17 cellular contexts compared by ENCODE assay signal in the genomic region with DNA sequence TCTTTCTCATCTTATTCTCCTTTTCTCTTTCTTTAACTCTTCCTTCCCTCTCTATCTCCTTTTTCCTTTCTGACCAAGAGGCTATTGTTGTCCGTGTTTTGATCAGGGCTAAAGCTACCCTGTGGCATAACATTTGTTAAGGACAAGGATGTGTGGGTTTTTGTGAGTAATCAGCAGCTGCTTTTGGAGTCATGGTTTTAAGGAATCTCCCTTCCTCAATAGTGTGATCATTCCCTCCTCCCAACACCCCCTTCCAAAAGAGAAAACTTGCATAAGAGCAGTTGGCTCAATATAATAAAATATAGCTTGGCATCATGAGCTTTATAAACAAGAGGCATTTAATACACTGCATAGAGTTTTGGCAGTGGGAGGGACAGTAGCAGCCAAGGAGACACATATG.
A peak's percentile ranks its signal among the peaks of the same experiment; 100 is the strongest.
DNase-seq lines count a peak whose midpoint lies in the region; ATAC-seq and TF ChIP-seq lines count a peak whose summit lies in the region.
"Had no signal": no experiment of that assay in that cellular context is flagged by ENCODE, and none has a peak within 500 bp of the region (broad histone marks: within the 10 kb centered on the region; RNA-seq: fewer than 3 reads in every experiment).

No MANE protein-coding gene starts in this region.

- TF ChIP-seq CTCF in SK-N-SH (IDR thresholded peaks at IDR 0.05) (no peak), progenitor cell of endocrine pancreas (IDR thresholded peaks at IDR 0.05; ENCODE audit: unreplicated experiment) (no peak), omental fat pad (IDR thresholded peaks at IDR 0.05) (no peak)

- ATAC-seq in omental fat pad (ENCODE audit: low FRiP score) (no peak), left colon (no peak)
- no peak for ATAC-seq in activated T-cell treated with anti-CD3 and anti-CD28 coated beads, Interleukin-2, amount 50 U/mL, for 72 hours (replicated peaks in 1 of 2)
- ATAC-seq: activated CD8-positive, alpha-beta T cell treated with anti-CD3 and anti-CD28 coated beads for 36 hours; GM12878; stimulated activated naive CD8-positive, alpha-beta T cell treated with anti-CD3 and anti-CD28 coated beads, Interleukin-15, Interleukin-2, amounts not matched to agents 100 U/mL and 50 U/mL, for 24 hours had no signal

- POLR2A ChIA-PET in SK-N-SH (lab: Yijun Ruan, JAX): no interaction called here

- DNase-seq in ELR (ENCODE audit: low read depth) (peak; percentile 47), SK-N-SH (no peak), fibroblast of peridontal ligament (ENCODE audit: extremely low read depth) (peak; percentile 88), progenitor cell of endocrine pancreas (ENCODE audit: low spot score, unreplicated experiment) (no peak), DMS53 (lab: John Stamatoyannopoulos, UW) (no peak), omental fat pad (ENCODE audit: low spot score) (no peak), left colon (no peak)
- no peak for DNase-seq in activated T-cell treated with anti-CD3 and anti-CD28 coated beads, Interleukin-2, amount 50 U/mL, for 72 hours
- DNase-seq: activated CD8-positive, alpha-beta T cell treated with anti-CD3 and anti-CD28 coated beads for 36 hours; immature natural killer cell; midbrain; NCI-H1436 treated with DMSO at 0.1 percent for 48 hours; pancreas; stimulated activated naive CD8-positive, alpha-beta T cell treated with anti-CD3 and anti-CD28 coated beads, Interleukin-15, Interleukin-2, amounts not matched to agents 100 U/mL and 50 U/mL, for 24 hours had no signal

- CTCF ChIA-PET in SK-N-SH (lab: Yijun Ruan, JAX): no interaction called here

- no peak for TF ChIP-seq EP300 in SK-N-SH (IDR thresholded peaks at IDR 0.05; ENCODE audit: borderline replicate concordance in 1 of 2, low read depth in 1 of 2, low read length in 1 of 2)

- no peak overlapping the region for H3K4me3 ChIP-seq in SK-N-SH (ENCODE audit: low read depth in 2 of 2, low read length in 1 of 2)
- H3K4me3 ChIP-seq: GM12878, pancreas had no signal

- no peaks in the 10 kb centered on the region for H3K9me3 ChIP-seq in SK-N-SH
- H3K9me3 ChIP-seq: pancreas had no signal

- H3K4me3 Mint-ChIP-seq in progenitor cell of endocrine pancreas (ENCODE audit: low read depth): no peak overlapping the region
- no peak overlapping the region for H3K4me3 Mint-ChIP-seq in activated T-cell treated with anti-CD3 and anti-CD28 coated beads, Interleukin-2, amount 50 U/mL, for 72 hours
- H3K4me3 Mint-ChIP-seq: activated CD8-positive, alpha-beta T cell treated with anti-CD3 and anti-CD28 coated beads for 36 hours; CD14-positive monocyte; immature natural killer cell had no signal

- H3K4me1 Mint-ChIP-seq in progenitor cell of endocrine pancreas (ENCODE audit: low read depth): peaks cover 27% of the 10 kb centered on the region
- no peaks in the 10 kb centered on the region for H3K4me1 Mint-ChIP-seq in activated T-cell treated with anti-CD3 and anti-CD28 coated beads, Interleukin-2, amount 50 U/mL, for 72 hours (ENCODE audit: low read depth)
- H3K4me1 Mint-ChIP-seq: immature natural killer cell had no signal

- H3K27ac Mint-ChIP-seq in progenitor cell of endocrine pancreas: peak overlapping the region; percentile 77
- H3K27ac Mint-ChIP-seq in activated T-cell treated with anti-CD3 and anti-CD28 coated beads, Interleukin-2, amount 50 U/mL, for 72 hours: no peak overlapping the region
- H3K27ac Mint-ChIP-seq: activated CD8-positive, alpha-beta T cell treated with anti-CD3 and anti-CD28 coated beads for 36 hours; CD14-positive monocyte; immature natural killer cell had no signal

- intact Hi-C loops in left colon (cut with DNase I, micrococcal nuclease): no loop called here

- H3K36me3 ChIP-seq in SK-N-SH (replicated peaks in 1 of 2; ENCODE audit: control insufficient read depth in 1 of 2, insufficient read depth in 2 of 2, low read length in 1 of 2): no peaks in the 10 kb centered on the region
- H3K36me3 ChIP-seq: pancreas had no signal

- peak overlapping the region; percentile 8; the same call in 1 of the 2 replicates for H3K4me2 ChIP-seq in SK-N-SH
- H3K4me2 ChIP-seq: KMS-11 had no signal

- no peaks in the 10 kb centered on the region for H3K9me3 Mint-ChIP-seq in progenitor cell of endocrine pancreas (ENCODE audit: low read depth)
- H3K9me3 Mint-ChIP-seq in activated T-cell treated with anti-CD3 and anti-CD28 coated beads, Interleukin-2, amount 50 U/mL, for 72 hours: peaks cover 0 to 4% of the 10 kb centered on the region in 2 donors
- H3K9me3 Mint-ChIP-seq: activated CD8-positive, alpha-beta T cell treated with anti-CD3 and anti-CD28 coated beads for 36 hours had no signal

- H3F3A ChIP-seq in SK-N-SH (replicated peaks; ENCODE audit: insufficient read depth): no peaks in the 10 kb centered on the region

- no peaks in the 10 kb centered on the region for H4K20me1 ChIP-seq in SK-N-SH (ENCODE audit: insufficient read depth)

- no peaks in the 10 kb centered on the region for H3K27me3 ChIP-seq in SK-N-SH (ENCODE audit: insufficient read depth)

- H3K9me2 ChIP-seq in SK-N-SH: no peaks in the 10 kb centered on the region

- H3K4me1 ChIP-seq in SK-N-SH (ENCODE audit: control insufficient read depth in 1 of 2, insufficient read depth in 2 of 2, low read depth in 1 of 2, low read length in 1 of 2): peaks cover 3 to 8% of the 10 kb centered on the region in 2 experiments; a peak in 2 of 4 replicates
- H3K4me1 ChIP-seq: pancreas had no signal

- H3K79me2 ChIP-seq in SK-N-SH (ENCODE audit: insufficient read depth): no peaks in the 10 kb centered on the region

- 12% methylated on average over 1 of the region's 1 CpG for WGBS in SK-N-SH (ENCODE audit: low lambda C conversion rate)

- H3K9ac ChIP-seq in SK-N-SH: no peak overlapping the region
- H3K9ac ChIP-seq: KMS-11 had no signal

- H3K27ac ChIP-seq in SK-N-SH (ENCODE audit: low read depth in 2 of 2, low read length in 1 of 2): peak overlapping the region in 1 of 2 experiments; percentile 47; a peak in 1 of 4 replicates
- H3K27ac ChIP-seq: KMS-11, pancreas had no signal

- no peaks in the 10 kb centered on the region for H3K36me3 Mint-ChIP-seq in progenitor cell of endocrine pancreas (ENCODE audit: insufficient read depth)
- H3K36me3 Mint-ChIP-seq in activated T-cell treated with anti-CD3 and anti-CD28 coated beads, Interleukin-2, amount 50 U/mL, for 72 hours (ENCODE audit: insufficient read depth in 2 of 2): no peaks in the 10 kb centered on the region
- H3K36me3 Mint-ChIP-seq: CD14-positive monocyte, immature natural killer cell had no signal

- no peak for TF ChIP-seq RAD21 in SK-N-SH (IDR thresholded peaks at IDR 0.05; ENCODE audit: low read length)

- no peak overlapping the region for H2AFZ ChIP-seq in SK-N-SH (ENCODE audit: low read depth)

- H3K27me3 Mint-ChIP-seq in progenitor cell of endocrine pancreas: no peaks in the 10 kb centered on the region
- H3K27me3 Mint-ChIP-seq in activated T-cell treated with anti-CD3 and anti-CD28 coated beads, Interleukin-2, amount 50 U/mL, for 72 hours (ENCODE audit: low read depth): peaks cover 29% of the 10 kb centered on the region
- H3K27me3 Mint-ChIP-seq: activated CD8-positive, alpha-beta T cell treated with anti-CD3 and anti-CD28 coated beads for 36 hours had no signal

TF ChIP-seq in SK-N-SH, 30 proteins besides CTCF, POLR2A, EP300 and RAD21:
- TF ChIP-seq, protein P1, sequence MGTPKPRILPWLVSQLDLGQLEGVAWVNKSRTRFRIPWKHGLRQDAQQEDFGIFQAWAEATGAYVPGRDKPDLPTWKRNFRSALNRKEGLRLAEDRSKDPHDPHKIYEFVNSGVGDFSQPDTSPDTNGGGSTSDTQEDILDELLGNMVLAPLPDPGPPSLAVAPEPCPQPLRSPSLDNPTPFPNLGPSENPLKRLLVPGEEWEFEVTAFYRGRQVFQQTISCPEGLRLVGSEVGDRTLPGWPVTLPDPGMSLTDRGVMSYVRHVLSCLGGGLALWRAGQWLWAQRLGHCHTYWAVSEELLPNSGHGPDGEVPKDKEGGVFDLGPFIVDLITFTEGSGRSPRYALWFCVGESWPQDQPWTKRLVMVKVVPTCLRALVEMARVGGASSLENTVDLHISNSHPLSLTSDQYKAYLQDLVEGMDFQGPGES (IDR thresholded peaks at IDR 0.05; ENCODE audit: low read depth, low read length): no peak
- TF ChIP-seq NFIC (IDR thresholded peaks at IDR 0.05; ENCODE audit: borderline replicate concordance): no peak
- no peak for TF ChIP-seq GABPA (IDR thresholded peaks at IDR 0.05; ENCODE audit: low read depth)
- no peak for TF ChIP-seq TCF12 (IDR thresholded peaks at IDR 0.05)
- no peak for TF ChIP-seq TAF1 (IDR thresholded peaks at IDR 0.05; ENCODE audit: borderline replicate concordance, low read depth, low read length)
- TF ChIP-seq NRF1 (IDR thresholded peaks at IDR 0.05; ENCODE audit: low read depth, low read length): no peak
- TF ChIP-seq TEAD4 (IDR thresholded peaks at IDR 0.05; ENCODE audit: borderline replicate concordance, insufficient read depth): no peak
- no peak for TF ChIP-seq ELF1 (IDR thresholded peaks at IDR 0.05)

Comparison
In these comparisons a context has a peak if more than half of its experiments do, and no peak if none do; other contexts are left out.
1. DNase-seq: peak in ELR (single experiment) and fibroblast of peridontal ligament (single experiment); none in SK-N-SH (single experiment), progenitor cell of endocrine pancreas (single experiment), DMS53 (single experiment), omental fat pad (single experiment), activated T-cell treated with anti-CD3 and anti-CD28 coated beads, Interleukin-2, amount 50 U/mL, for 72 hours (0 of 2) and left colon (0 of 2).